ENCODE assay signal across 21 cellular contexts in the genomic region with DNA sequence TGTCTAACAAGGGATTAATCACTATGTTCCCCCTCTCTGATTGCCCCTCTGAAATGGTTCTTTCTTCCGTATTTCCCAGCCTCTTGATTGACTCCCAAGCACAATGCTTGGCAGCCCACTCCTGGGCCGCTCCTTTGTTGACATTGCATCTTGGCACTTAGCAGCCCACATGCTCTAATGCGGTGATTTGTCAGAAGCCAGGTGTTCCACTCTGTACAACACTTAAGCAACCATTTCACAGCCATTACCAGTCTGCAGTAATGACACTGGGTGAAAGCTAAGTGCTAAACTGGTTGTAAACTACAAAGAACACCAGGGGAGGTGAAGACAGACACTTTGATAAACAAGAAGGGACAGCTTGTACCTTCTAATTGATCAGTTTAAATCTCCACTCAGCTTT.
DNase-seq lines count a peak whose midpoint lies in the region; TF ChIP-seq lines count a peak whose summit lies in the region.
"Had no signal": no experiment of that assay in that cellular context is flagged by ENCODE, and none has a peak within 500 bp of the region (broad histone marks: within the 10 kb centered on the region; RNA-seq: fewer than 3 reads in every experiment).

No MANE protein-coding gene starts in this region.

- H3K4me3 ChIP-seq in neural cell (ENCODE audit: low read length) (no peak overlapping the region), lower leg skin (ENCODE audit: low read depth, poor library complexity, severe bottlenecking) (no peak overlapping the region)
- H3K4me3 ChIP-seq: gastrocnemius medialis, psoas muscle had no signal

- no peaks in the 10 kb centered on the region for H3K9me3 ChIP-seq in neural cell (ENCODE audit: low read length)
- H3K9me3 ChIP-seq: gastrocnemius medialis, psoas muscle had no signal

- no peaks in the 10 kb centered on the region for H3K79me2 ChIP-seq in neural cell (replicated peaks; ENCODE audit: insufficient read depth, low read length)

- intact Hi-C loops in lower leg skin (cut with DNase I; ENCODE audit: low total_unique reads): no loop called here

- peak; percentile 92 for TF ChIP-seq EP300 in neural cell (conservative IDR thresholded peaks at IDR 0.05; ENCODE audit: poor library complexity, severe bottlenecking)

- peak overlapping the region; percentile 69 for H3K27ac ChIP-seq in neural cell (ENCODE audit: low read length)
- H3K27ac ChIP-seq: gastrocnemius medialis, psoas muscle had no signal

- no peak for TF ChIP-seq POLR2A in lower leg skin (IDR thresholded peaks at IDR 0.05)

- no peaks in the 10 kb centered on the region for H4K20me1 ChIP-seq in neural cell (ENCODE audit: insufficient read depth)

- H3K9ac ChIP-seq in neural cell (ENCODE audit: low read length): no peak overlapping the region

- H3K36me3 ChIP-seq in neural cell (ENCODE audit: insufficient read depth, low read length): no peaks in the 10 kb centered on the region
- H3K36me3 ChIP-seq: gastrocnemius medialis had no signal

- TF ChIP-seq RAD21 in neural cell (conservative IDR thresholded peaks at IDR 0.05): no peak

- H3K9me2 ChIP-seq in neural cell (ENCODE audit: insufficient read depth, low read length): no peaks in the 10 kb centered on the region

- DNase-seq in DMS79 (lab: John Stamatoyannopoulos, UW): peak; percentile 92
- DNase-seq in NCI-H2029 treated with DMSO at 0.1 percent for 48 hours (lab: John Stamatoyannopoulos, UW): peak; percentile 96
- DNase-seq in NCI-H774 (lab: John Stamatoyannopoulos, UW): peak; percentile 99
- DNase-seq in NCI-H226: no peak
- no peak for DNase-seq in lower leg skin (ENCODE audit: low spot score in 2 of 2)
- no peak for DNase-seq in glomerular visceral epithelial cell (ENCODE audit: extremely low spot score)
- DNase-seq in ecto neural progenitor cell (ENCODE audit: low spot score): no peak
- DNase-seq: activated CD8-positive, alpha-beta memory T cell treated with anti-CD3 and anti-CD28 coated beads, Interleukin-2, amount 10 ng/mL, durations not matched to agents 7 days and 5 days; CD8-positive, alpha-beta T cell; gastrocnemius medialis; GDM1; KBM-7; mammary epithelial cell; natural killer cell; NCI-H1694 treated with DMSO at 0.1 percent for 48 hours; psoas muscle; SIG-M5; stimulated activated naive CD4-positive, alpha-beta T cell; T-helper 17 cell; trophoblast cell had no signal

- no peak overlapping the region for H2AFZ ChIP-seq in neural cell (ENCODE audit: low read depth, low read length)

- TF ChIP-seq CTCF in neural cell (IDR thresholded peaks at IDR 0.05; ENCODE audit: poor library complexity, severe bottlenecking) (no peak), lower leg skin (IDR thresholded peaks at IDR 0.05) (no peak)

- no peaks in the 10 kb centered on the region for H3F3A ChIP-seq in neural cell (ENCODE audit: insufficient read depth, low read length, poor library complexity, severe bottlenecking)

- no peaks in the 10 kb centered on the region for H3K27me3 ChIP-seq in neural cell (ENCODE audit: insufficient read depth, low read depth, low read length)
- H3K27me3 ChIP-seq: gastrocnemius medialis had no signal

- no peak overlapping the region for H3K4me2 ChIP-seq in neural cell (ENCODE audit: low read length)

- WGBS in lower leg skin, 2 donors: 56 to 67% methylated on average over 3 of the region's 3 CpGs

TF ChIP-seq in neural cell, 6 proteins besides CTCF, POLR2A, EP300 and RAD21:
- TF ChIP-seq TAF1 (IDR thresholded peaks at IDR 0.05; ENCODE audit: low read depth): no peak
- peak; percentile 18 for TF ChIP-seq SMC3 (conservative IDR thresholded peaks at IDR 0.05; ENCODE audit: poor library complexity)
- TF ChIP-seq EZH2 (IDR thresholded peaks at IDR 0.05; ENCODE audit: borderline replicate concordance, insufficient read depth, low read length, poor library complexity, severe bottlenecking): no peak
- TF ChIP-seq, protein P1, sequence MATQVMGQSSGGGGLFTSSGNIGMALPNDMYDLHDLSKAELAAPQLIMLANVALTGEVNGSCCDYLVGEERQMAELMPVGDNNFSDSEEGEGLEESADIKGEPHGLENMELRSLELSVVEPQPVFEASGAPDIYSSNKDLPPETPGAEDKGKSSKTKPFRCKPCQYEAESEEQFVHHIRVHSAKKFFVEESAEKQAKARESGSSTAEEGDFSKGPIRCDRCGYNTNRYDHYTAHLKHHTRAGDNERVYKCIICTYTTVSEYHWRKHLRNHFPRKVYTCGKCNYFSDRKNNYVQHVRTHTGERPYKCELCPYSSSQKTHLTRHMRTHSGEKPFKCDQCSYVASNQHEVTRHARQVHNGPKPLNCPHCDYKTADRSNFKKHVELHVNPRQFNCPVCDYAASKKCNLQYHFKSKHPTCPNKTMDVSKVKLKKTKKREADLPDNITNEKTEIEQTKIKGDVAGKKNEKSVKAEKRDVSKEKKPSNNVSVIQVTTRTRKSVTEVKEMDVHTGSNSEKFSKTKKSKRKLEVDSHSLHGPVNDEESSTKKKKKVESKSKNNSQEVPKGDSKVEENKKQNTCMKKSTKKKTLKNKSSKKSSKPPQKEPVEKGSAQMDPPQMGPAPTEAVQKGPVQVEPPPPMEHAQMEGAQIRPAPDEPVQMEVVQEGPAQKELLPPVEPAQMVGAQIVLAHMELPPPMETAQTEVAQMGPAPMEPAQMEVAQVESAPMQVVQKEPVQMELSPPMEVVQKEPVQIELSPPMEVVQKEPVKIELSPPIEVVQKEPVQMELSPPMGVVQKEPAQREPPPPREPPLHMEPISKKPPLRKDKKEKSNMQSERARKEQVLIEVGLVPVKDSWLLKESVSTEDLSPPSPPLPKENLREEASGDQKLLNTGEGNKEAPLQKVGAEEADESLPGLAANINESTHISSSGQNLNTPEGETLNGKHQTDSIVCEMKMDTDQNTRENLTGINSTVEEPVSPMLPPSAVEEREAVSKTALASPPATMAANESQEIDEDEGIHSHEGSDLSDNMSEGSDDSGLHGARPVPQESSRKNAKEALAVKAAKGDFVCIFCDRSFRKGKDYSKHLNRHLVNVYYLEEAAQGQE (IDR thresholded peaks at IDR 0.05; ENCODE audit: borderline replicate concordance): peak; percentile 95
- TF ChIP-seq POLR2AphosphoS5 (IDR thresholded peaks at IDR 0.05): peak; percentile 93
- peak; percentile 17 for TF ChIP-seq MXI1 (conservative IDR thresholded peaks at IDR 0.05; ENCODE audit: poor library complexity, severe bottlenecking)

Comparison
In these comparisons a context has a peak if more than half of its experiments do, and no peak if none do; other contexts are left out.
1. DNase-seq: peak in DMS79 (single experiment), NCI-H2029 treated with DMSO at 0.1 percent for 48 hours (single experiment) and NCI-H774 (single experiment); none in NCI-H226 (single experiment), lower leg skin (0 of 2), glomerular visceral epithelial cell (single experiment) and ecto neural progenitor cell (single experiment).